20 cellular contexts compared by ENCODE assay signal in the genomic region with DNA sequence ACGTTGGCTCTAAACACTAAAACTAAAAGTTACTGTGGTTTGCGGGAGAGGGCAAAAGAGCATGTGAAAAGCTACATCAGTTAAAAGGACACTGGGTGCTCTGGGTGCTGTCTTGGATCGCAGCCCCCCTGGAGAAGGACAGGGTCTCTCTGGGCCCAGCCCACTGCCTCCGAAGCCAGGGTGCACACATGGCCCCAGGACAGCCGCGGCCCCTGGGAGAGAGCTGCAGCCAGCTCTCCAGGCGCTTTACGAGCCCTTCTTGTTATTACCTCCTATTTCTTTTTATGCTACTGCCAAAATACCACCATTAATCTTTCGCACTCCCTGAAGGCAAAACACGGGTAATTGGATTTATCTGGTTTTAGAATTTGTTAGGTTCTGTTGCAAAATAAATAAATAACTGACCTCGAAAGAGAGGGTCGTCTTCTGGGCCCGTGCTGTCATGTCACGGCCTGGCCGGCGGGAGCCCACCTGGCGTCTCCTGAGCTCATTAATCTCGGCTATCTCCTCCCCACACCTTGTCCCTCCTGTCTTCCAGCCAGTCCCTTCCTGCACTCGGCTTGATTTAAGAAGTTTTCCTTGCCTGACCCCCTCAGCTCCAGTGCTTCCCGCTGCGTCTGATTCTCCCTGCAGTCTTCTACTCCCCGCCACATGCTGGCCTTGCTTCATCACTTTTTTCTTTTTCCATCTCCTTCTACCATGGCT.
DNase-seq lines count a peak whose midpoint lies in the region; ATAC-seq and TF ChIP-seq lines count a peak whose summit lies in the region.
"Had no signal": no experiment of that assay in that cellular context is flagged by ENCODE, and none has a peak within 500 bp of the region (broad histone marks: within the 10 kb centered on the region; RNA-seq: fewer than 3 reads in every experiment).

No MANE protein-coding gene starts in this region.

- H3K4me3 ChIP-seq in endodermal cell (ENCODE audit: low read length) (no peak overlapping the region), PC-9 (no peak overlapping the region)
- H3K4me3 ChIP-seq: GM23338 had no signal

- POLR2A ChIA-PET in PC-9 (lab: Charles Lee; ENCODE audit: unreplicated experiment): no interaction called here

- H3K27ac Mint-ChIP-seq in endodermal cell: no peak overlapping the region
- H3K27ac Mint-ChIP-seq in mesothelial cell of epicardium: peak overlapping the region; percentile 22
- H3K27ac Mint-ChIP-seq in type B pancreatic cell: no peak overlapping the region
- H3K27ac Mint-ChIP-seq: B cell; CD4-positive, CD25-positive, alpha-beta regulatory T cell; CD8-positive, alpha-beta memory T cell; GM23338; HFFc6 had no signal

- WGBS in endodermal cell (ENCODE audit: insufficient coverage in 1 of 2, insufficient read length in 1 of 2), 2 experiments: 94 to 97% methylated on average over 14 to 22 of the region's 22 CpGs

- no peak for ATAC-seq in GM19463 (IDR thresholded peaks at IDR 0.05; ENCODE audit: unreplicated experiment)
- ATAC-seq: GM23338, HCT116 had no signal

- no peaks in the 10 kb centered on the region for H3F3A ChIP-seq in PC-9 (ENCODE audit: insufficient read depth, low read depth)

- TF ChIP-seq POLR2A in erythroblast (IDR thresholded peaks at IDR 0.05; ENCODE audit: low read length): no peak

- H3K9ac ChIP-seq in endodermal cell (ENCODE audit: extremely low read depth, low read length, poor library complexity, severe bottlenecking): no peak overlapping the region

- peak; percentile 23 for DNase-seq in NCI-H82 treated with DMSO at 0.1 percent for 48 hours (lab: John Stamatoyannopoulos, UW; ENCODE audit: unreplicated experiment)
- DNase-seq in endodermal cell: peak; percentile 45
- no peak for DNase-seq in mesothelial cell of epicardium (ENCODE audit: low spot score in 2 of 2, unreplicated experiment in 2 of 2)
- DNase-seq in type B pancreatic cell (ENCODE audit: extremely low spot score, unreplicated experiment): no peak
- DNase-seq in PC-9: no peak
- no peak for DNase-seq in NCI-H526 (lab: John Stamatoyannopoulos, UW)
- DNase-seq in erythroblast (lab: John Stamatoyannopoulos, UW): no peak
- DNase-seq: C1 segment of cervical spinal cord; CD4-positive, CD25-positive, alpha-beta regulatory T cell; CD8-positive, alpha-beta memory T cell; COR-L47; DMS 273 treated with DMSO at 0.1 percent for 48 hours; DMS53; H7; HFFc6 had no signal

- TF ChIP-seq CTCF in endodermal cell (conservative IDR thresholded peaks at IDR 0.05) (no peak), mesothelial cell of epicardium (IDR thresholded peaks at IDR 0.05; ENCODE audit: unreplicated experiment) (no peak), type B pancreatic cell (conservative IDR thresholded peaks at IDR 0.05) (no peak), PC-9 (conservative IDR thresholded peaks at IDR 0.05) (no peak)

- H2AFZ ChIP-seq in PC-9: no peak overlapping the region
- H2AFZ ChIP-seq: GM23338 had no signal

- H3K79me2 ChIP-seq in PC-9 (ENCODE audit: low read depth): no peaks in the 10 kb centered on the region

- H3K4me3 Mint-ChIP-seq in endodermal cell: no peak overlapping the region
- H3K4me3 Mint-ChIP-seq in mesothelial cell of epicardium: peak overlapping the region; percentile 2
- peak overlapping the region; percentile 29 for H3K4me3 Mint-ChIP-seq in type B pancreatic cell
- H3K4me3 Mint-ChIP-seq: B cell; CD4-positive, CD25-positive, alpha-beta regulatory T cell; CD8-positive, alpha-beta memory T cell; GM23338; HFFc6 had no signal

- no peaks in the 10 kb centered on the region for H3K9me3 Mint-ChIP-seq in endodermal cell
- peaks cover 8% of the 10 kb centered on the region for H3K9me3 Mint-ChIP-seq in mesothelial cell of epicardium
- H3K9me3 Mint-ChIP-seq in type B pancreatic cell: peaks cover 7% of the 10 kb centered on the region
- H3K9me3 Mint-ChIP-seq: GM23338, HFFc6 had no signal

- H3K27ac ChIP-seq in endodermal cell (ENCODE audit: low read depth, low read length) (no peak overlapping the region), PC-9 (no peak overlapping the region)
- H3K27ac ChIP-seq: HL-60 had no signal

- no TSS peak for BruUV-seq in PC-9 (replicated peaks; lab: Mats Ljungman, UMichigan)

- H3K9me3 ChIP-seq in endodermal cell (ENCODE audit: control insufficient read depth, low read length) (no peaks in the 10 kb centered on the region), PC-9 (ENCODE audit: insufficient read depth, low read depth) (no peaks in the 10 kb centered on the region)

- H4K20me1 ChIP-seq in PC-9 (ENCODE audit: insufficient read depth): no peaks in the 10 kb centered on the region

- CTCF ChIA-PET in PC-9 (lab: Charles Lee): no interaction called here

- no peaks in the 10 kb centered on the region for H3K36me3 Mint-ChIP-seq in endodermal cell (ENCODE audit: low read depth)
- peaks cover 6% of the 10 kb centered on the region for H3K36me3 Mint-ChIP-seq in mesothelial cell of epicardium
- no peaks in the 10 kb centered on the region for H3K36me3 Mint-ChIP-seq in type B pancreatic cell
- H3K36me3 Mint-ChIP-seq: CD4-positive, CD25-positive, alpha-beta regulatory T cell; CD8-positive, alpha-beta memory T cell had no signal

- no peaks in the 10 kb centered on the region for H3K4me1 ChIP-seq in endodermal cell (ENCODE audit: control insufficient read depth, insufficient read depth, low read length)
- H3K4me1 ChIP-seq in PC-9 (replicated peaks; ENCODE audit: insufficient read depth): no peaks in the 10 kb centered on the region

- intact Hi-C loops in PC-9 (cut with micrococcal nuclease; ENCODE audit: unreplicated experiment): no loop called here

- H3K27me3 ChIP-seq in endodermal cell (ENCODE audit: control insufficient read depth, insufficient read depth, low read length, poor library complexity, severe bottlenecking) (no peaks in the 10 kb centered on the region), PC-9 (ENCODE audit: insufficient read depth, low read depth) (peaks cover 36% of the 10 kb centered on the region)

- H3K4me1 Mint-ChIP-seq in endodermal cell (peaks cover 5% of the 10 kb centered on the region), mesothelial cell of epicardium (peaks cover 23% of the 10 kb centered on the region), type B pancreatic cell (ENCODE audit: unreplicated experiment) (peaks cover 7% of the 10 kb centered on the region)
- H3K4me1 Mint-ChIP-seq: B cell; CD4-positive, CD25-positive, alpha-beta regulatory T cell; CD8-positive, alpha-beta memory T cell; GM23338 had no signal

- H3K4me2 ChIP-seq in PC-9: no peak overlapping the region
- H3K4me2 ChIP-seq: GM23338 had no signal

- H3K9me2 ChIP-seq in PC-9 (ENCODE audit: insufficient read depth): no peaks in the 10 kb centered on the region

- H3K27me3 Mint-ChIP-seq in endodermal cell (ENCODE audit: insufficient read depth) (no peaks in the 10 kb centered on the region), mesothelial cell of epicardium (ENCODE audit: low read depth) (peaks cover 42% of the 10 kb centered on the region), type B pancreatic cell (peaks cover 70% of the 10 kb centered on the region)
- H3K27me3 Mint-ChIP-seq: B cell had no signal

- H3K36me3 ChIP-seq in endodermal cell (ENCODE audit: control insufficient read depth, insufficient read depth, low read length) (no peaks in the 10 kb centered on the region), PC-9 (ENCODE audit: low read depth) (no peaks in the 10 kb centered on the region)

Comparison
In these comparisons a context has a peak if more than half of its experiments do, and no peak if none do; other contexts are left out.
1. DNase-seq: peak in NCI-H82 treated with DMSO at 0.1 percent for 48 hours (single experiment) and endodermal cell (single experiment); none in mesothelial cell of epicardium (0 of 2), type B pancreatic cell (single experiment), PC-9 (0 of 2), NCI-H526 (0 of 2) and erythroblast (0 of 2).